Comparison of ENCODE assay signal across 22 cellular contexts in the genomic region with DNA sequence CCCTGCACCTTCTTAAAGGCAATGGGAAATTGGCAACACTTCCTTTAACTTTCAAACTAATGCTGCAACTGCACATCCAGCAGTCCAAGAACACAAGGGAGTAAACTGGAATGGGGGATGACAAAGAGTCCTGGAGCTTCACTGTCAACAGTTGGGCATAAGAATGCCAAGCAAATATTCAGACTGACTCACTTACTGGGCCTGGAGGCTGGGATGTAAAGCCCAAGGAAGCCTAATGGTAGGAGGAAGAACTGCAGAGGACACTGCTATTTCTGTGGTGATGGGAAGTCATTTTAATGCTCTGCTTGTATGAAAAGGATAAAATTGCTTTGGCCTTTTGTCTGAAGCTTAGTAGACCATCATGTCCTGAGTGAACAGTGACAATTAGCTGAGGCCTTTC. TPM values are rescaled to one million over a fixed set of nuclear protein-coding genes. Genes with fewer than 3 reads are reported as not detected.
A peak's percentile ranks its signal among the peaks of the same experiment; 100 is the strongest.
DNase-seq lines count a peak whose midpoint lies in the region; ATAC-seq and TF ChIP-seq lines count a peak whose summit lies in the region.
"Had no signal": no experiment of that assay in that cellular context is flagged by ENCODE, and none has a peak within 500 bp of the region (broad histone marks: within the 10 kb centered on the region; RNA-seq: fewer than 3 reads in every experiment).

No MANE protein-coding gene starts in this region.

- H3K4me3 ChIP-seq in AG10803 (ENCODE audit: low read length) (no peak overlapping the region), HEK293 (ENCODE audit: low read depth, low read length) (no peak overlapping the region)
- H3K4me3 ChIP-seq in naive thymus-derived CD4-positive, alpha-beta T cell (ENCODE audit: low read length) = no peak overlapping the region

- intact Hi-C loops in naive thymus-derived CD4-positive, alpha-beta T cell (cut with micrococcal nuclease) = no loop called here

- TF ChIP-seq CTCF in AG10803 (conservative IDR thresholded peaks at IDR 0.05; ENCODE audit: low read length) (0 out of 2 replicates have a peak, but pooled peaks have one; percentile 7), HEK293 (tag by site-specific recombination; IDR thresholded peaks at IDR 0.05) (no peak)

- no peaks in the 10 kb centered on the region for H3K9me3 Mint-ChIP-seq in naive thymus-derived CD4-positive, alpha-beta T cell
- H3K9me3 Mint-ChIP-seq: memory B cell; neural crest cell; stimulated activated naive CD8-positive, alpha-beta T cell treated with anti-CD3 and anti-CD28 coated beads, Interleukin-15, amount 100 ng/mL, for 72 hours had no signal

- POLR2A ChIA-PET in HEK293 (lab: Yijun Ruan, JAX) = no interaction called here
- POLR2A ChIA-PET in naive thymus-derived CD4-positive, alpha-beta T cell (lab: Charles Lee) = no interaction called here

- H3K27me3 ChIP-seq in naive thymus-derived CD4-positive, alpha-beta T cell (ENCODE audit: control insufficient read depth in 2 of 2, insufficient read depth in 2 of 2, low read length in 2 of 2) = no peaks in the 10 kb centered on the region

- H3K27ac Mint-ChIP-seq in naive thymus-derived CD4-positive, alpha-beta T cell = no peak overlapping the region
- H3K27ac Mint-ChIP-seq: activated CD8-positive, alpha-beta memory T cell treated with anti-CD3 and anti-CD28 coated beads, Interleukin-2, amount 10 ng/mL, durations not matched to agents 7 days and 5 days; stimulated activated naive CD8-positive, alpha-beta T cell treated with anti-CD3 and anti-CD28 coated beads, Interleukin-15, amount 100 ng/mL, for 72 hours had no signal

- no peaks in the 10 kb centered on the region for H3K9me3 ChIP-seq in HEK293 (ENCODE audit: control insufficient read depth, insufficient read depth, low read depth, low read length)
- H3K9me3 ChIP-seq in naive thymus-derived CD4-positive, alpha-beta T cell (ENCODE audit: control insufficient read depth in 2 of 3, low read length in 3 of 3) = no peaks in the 10 kb centered on the region

- no peak for ATAC-seq in naive thymus-derived CD4-positive, alpha-beta T cell
- ATAC-seq in GM19324 (IDR thresholded peaks at IDR 0.05; ENCODE audit: low FRiP score, unreplicated experiment) = no peak
- ATAC-seq: activated CD4-positive, CD25-positive, alpha-beta regulatory T cell treated with anti-CD3 and anti-CD28 coated beads, Interleukin-2, amount 50 U/mL, for 24 hours; activated CD8-positive, alpha-beta memory T cell treated with anti-CD3 and anti-CD28 coated beads, Interleukin-2, amount 10 ng/mL, durations not matched to agents 7 days and 5 days; stimulated activated naive CD8-positive, alpha-beta T cell treated with anti-CD3 and anti-CD28 coated beads, Interleukin-15, amount 100 ng/mL, for 72 hours had no signal

- H3K36me3 ChIP-seq in HEK293 (ENCODE audit: control insufficient read depth in 2 of 2, insufficient read depth in 1 of 2, low read length in 2 of 2) = peaks cover 0 to 34% of the 10 kb centered on the region in 2 experiments; a peak in 1 of 3 replicates
- H3K36me3 ChIP-seq in naive thymus-derived CD4-positive, alpha-beta T cell (ENCODE audit: control insufficient read depth in 2 of 3, insufficient read depth in 3 of 3, low read length in 3 of 3) = peaks cover 0 to 6% (median 0%) of the 10 kb centered on the region in 3 experiments

- CTCF ChIA-PET in HEK293 (lab: Yijun Ruan, JAX) = no interaction called here
- CTCF ChIA-PET in naive thymus-derived CD4-positive, alpha-beta T cell (lab: Charles Lee) = no interaction called here

- peaks cover 12 to 58% (median 32%) of the 10 kb centered on the region in 5 donors for H3K36me3 Mint-ChIP-seq in naive thymus-derived CD4-positive, alpha-beta T cell

- no peaks in the 10 kb centered on the region for H3K27me3 Mint-ChIP-seq in naive thymus-derived CD4-positive, alpha-beta T cell
- H3K27me3 Mint-ChIP-seq: activated CD8-positive, alpha-beta memory T cell treated with anti-CD3 and anti-CD28 coated beads, Interleukin-2, amount 10 ng/mL, durations not matched to agents 7 days and 5 days; memory B cell; stimulated activated naive CD8-positive, alpha-beta T cell treated with anti-CD3 and anti-CD28 coated beads, Interleukin-15, amount 100 ng/mL, for 72 hours had no signal

- no peak overlapping the region for H3K27ac ChIP-seq in HEK293 (ENCODE audit: extremely low read depth, low read depth, low read length)
- no peak overlapping the region for H3K27ac ChIP-seq in naive thymus-derived CD4-positive, alpha-beta T cell (ENCODE audit: low read depth, low read length)

- no peaks in the 10 kb centered on the region for H3K4me1 ChIP-seq in HEK293 (ENCODE audit: control insufficient read depth, insufficient read depth, low read length)
- H3K4me1 ChIP-seq in naive thymus-derived CD4-positive, alpha-beta T cell (ENCODE audit: control insufficient read depth in 2 of 2, insufficient read depth in 2 of 2, low read length in 2 of 2) = no peaks in the 10 kb centered on the region

- H3K4me3 Mint-ChIP-seq in naive thymus-derived CD4-positive, alpha-beta T cell = no peak overlapping the region
- H3K4me3 Mint-ChIP-seq: activated CD8-positive, alpha-beta memory T cell treated with anti-CD3 and anti-CD28 coated beads, Interleukin-2, amount 10 ng/mL, durations not matched to agents 7 days and 5 days; memory B cell; neural crest cell; stimulated activated naive CD8-positive, alpha-beta T cell treated with anti-CD3 and anti-CD28 coated beads, Interleukin-15, amount 100 ng/mL, for 72 hours had no signal

- H3K4me1 Mint-ChIP-seq in naive thymus-derived CD4-positive, alpha-beta T cell = peaks cover 0 to 5% (median 0%) of the 10 kb centered on the region in 7 donors
- H3K4me1 Mint-ChIP-seq: activated CD8-positive, alpha-beta memory T cell treated with anti-CD3 and anti-CD28 coated beads, Interleukin-2, amount 10 ng/mL, durations not matched to agents 7 days and 5 days; neural crest cell had no signal

- DNase-seq in AG10803 (ENCODE audit: low read depth) (peak; percentile 20), amniotic epithelial cell (ENCODE audit: low read depth) (peak; percentile 14), iPS-NIHi7 (ENCODE audit: extremely low spot score) (peak; percentile 26), NCI-H1417 (lab: John Stamatoyannopoulos, UW) (no peak), MV-4-11 (lab: John Stamatoyannopoulos, UW) (no peak)
- no peak for DNase-seq in naive thymus-derived CD4-positive, alpha-beta T cell
- DNase-seq: activated CD8-positive, alpha-beta memory T cell treated with anti-CD3 and anti-CD28 coated beads, Interleukin-2, amount 10 ng/mL, durations not matched to agents 7 days and 5 days; activated effector memory CD4-positive, alpha-beta T cell treated with anti-CD3 and anti-CD28 coated beads, Interleukin-2, amount 50 U/mL, for 16 hours; amygdala; COR-L47; NCI-H1436; Right ventricle myocardium superior; stimulated activated naive CD8-positive, alpha-beta T cell treated with anti-CD3 and anti-CD28 coated beads, Interleukin-15, amount 100 ng/mL, for 72 hours; T-helper 2 cell had no signal

TF ChIP-seq in HEK293, 187 proteins besides CTCF, POLR2A, EP300 and RAD21:
- TF ChIP-seq SCRT2 (tag by site-specific recombination; IDR thresholded peaks at IDR 0.05) = 0 out of 2 replicates have a peak, but pooled peaks have one; percentile 13
- TF ChIP-seq ZNF626 (tag by site-specific recombination; IDR thresholded peaks at IDR 0.05) = no peak

RNA-seq across cellular contexts. Expression of gene DMRTA2, which starts 15.7 kb away (rescaled TPM):
- total RNA-seq in naive thymus-derived CD4-positive, alpha-beta T cell = not detected
- polyA plus RNA-seq in naive thymus-derived CD4-positive, alpha-beta T cell = not detected
- total RNA-seq: endothelial cell of umbilical vein, glomerular endothelial cell, neural crest cell, Right ventricle myocardium superior, urinary bladder had no signal
- polyA plus RNA-seq: endothelial cell of umbilical vein, urinary bladder had no signal

Comparison
In these comparisons a context has a peak if more than half of its experiments do, and no peak if none do; other contexts are left out.
1. DNase-seq: peak in AG10803 (single experiment), amniotic epithelial cell (single experiment) and iPS-NIHi7 (single experiment); none in NCI-H1417 (0 of 3), naive thymus-derived CD4-positive, alpha-beta T cell (0 of 9) and MV-4-11 (single experiment).